18 cellular contexts compared by ENCODE assay signal in the genomic region with DNA sequence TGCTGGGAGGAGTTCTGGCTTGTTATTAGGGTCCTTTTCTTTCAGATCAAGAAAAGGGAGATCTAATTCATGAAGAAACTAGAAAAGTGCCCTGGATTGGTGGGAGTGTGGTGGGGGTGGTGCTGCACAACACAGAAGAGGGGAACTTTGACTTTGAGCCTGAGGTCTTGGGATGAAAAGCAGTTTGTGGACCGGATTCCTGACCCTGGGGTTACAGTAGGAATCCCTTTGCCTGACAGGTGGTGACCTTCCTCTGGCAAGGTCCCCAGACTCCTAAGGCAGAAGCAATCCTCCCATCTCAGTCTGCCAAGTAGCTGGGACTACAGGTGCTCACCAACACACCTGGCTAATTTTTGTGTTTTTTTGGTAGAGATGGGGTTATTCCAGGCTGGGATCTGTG. TPM values are rescaled to one million over a fixed set of nuclear protein-coding genes. Genes with fewer than 3 reads are reported as not detected.
A peak's percentile ranks its signal among the peaks of the same experiment; 100 is the strongest.
DNase-seq lines count a peak whose midpoint lies in the region; ATAC-seq and TF ChIP-seq lines count a peak whose summit lies in the region.
"Had no signal": no experiment of that assay in that cellular context is flagged by ENCODE, and none has a peak within 500 bp of the region (broad histone marks: within the 10 kb centered on the region; RNA-seq: fewer than 3 reads in every experiment).

No MANE protein-coding gene starts in this region.

- no peak overlapping the region for H2BK15ac ChIP-seq in mesenchymal stem cell (ENCODE audit: low read depth, poor library complexity, severe bottlenecking)

- H2BK5ac ChIP-seq in mesenchymal stem cell (ENCODE audit: low read depth, low read length, poor library complexity, severe bottlenecking): no peak overlapping the region

- H3K4me3 ChIP-seq in BLaER1 treated with 17β-estradiol and CSF1 and Interleukin-3, amounts not matched to agents 10 nM and 100 nM: no peak overlapping the region
- H3K4me3 ChIP-seq in mesenchymal stem cell (ENCODE audit: insufficient read depth in 1 of 2, low read depth in 1 of 2, low read length in 2 of 2): no peak overlapping the region
- H3K4me3 ChIP-seq: GM23338, MG63 had no signal

- H3K4ac ChIP-seq in mesenchymal stem cell (ENCODE audit: low read depth in 1 of 2, low read length in 2 of 2): no peak overlapping the region

- no peak overlapping the region for H3K14ac ChIP-seq in mesenchymal stem cell (ENCODE audit: low read length in 2 of 2)

- no peaks in the 10 kb centered on the region for H3K27me3 Mint-ChIP-seq in activated CD4-positive, alpha-beta T cell treated with anti-CD3 and anti-CD28 coated beads, Interleukin-2, amount 10 ng/mL, durations not matched to agents 24 days and 14 days
- no peaks in the 10 kb centered on the region for H3K27me3 Mint-ChIP-seq in activated CD8-positive, alpha-beta T cell treated with anti-CD3 and anti-CD28 coated beads for 36 hours

- H3K79me1 ChIP-seq in mesenchymal stem cell (replicated peaks; ENCODE audit: low read length, poor library complexity, severe bottlenecking): no peaks in the 10 kb centered on the region

- WGBS in mesenchymal stem cell: 20% methylated on average over 1 of the region's 1 CpG

- POLR2A ChIA-PET in activated CD8-positive, alpha-beta T cell treated with anti-CD3 and anti-CD28 coated beads for 36 hours (lab: Charles Lee): interaction anchor here (0.8 to 12.9 kb wide), 8 partner anchors 8 to 47 kb away, joined by 4 to 162 read pairs (median 10); a partner anchor contains a TSS

- peak overlapping the region; percentile 97 for H2AK5ac ChIP-seq in mesenchymal stem cell (ENCODE audit: low read length, severe bottlenecking)

- H2AFZ ChIP-seq in mesenchymal stem cell (ENCODE audit: low read depth, low read length): no peak overlapping the region
- H2AFZ ChIP-seq: GM23338 had no signal

- peaks cover 10% of the 10 kb centered on the region for H3K36me3 Mint-ChIP-seq in activated CD4-positive, alpha-beta T cell treated with anti-CD3 and anti-CD28 coated beads, Interleukin-2, amount 10 ng/mL, durations not matched to agents 24 days and 14 days (ENCODE audit: low read depth)
- H3K36me3 Mint-ChIP-seq in activated CD8-positive, alpha-beta T cell treated with anti-CD3 and anti-CD28 coated beads for 36 hours (ENCODE audit: low read depth): peaks cover 38% of the 10 kb centered on the region
- H3K36me3 Mint-ChIP-seq: CD4-positive, alpha-beta memory T cell had no signal

- ATAC-seq in activated CD8-positive, alpha-beta T cell treated with anti-CD3 and anti-CD28 coated beads for 36 hours: no peak
- no peak for ATAC-seq in GM21360 (IDR thresholded peaks at IDR 0.05; ENCODE audit: unreplicated experiment)
- ATAC-seq: GM23338, PC-3 had no signal

- TF ChIP-seq CTCF in activated CD8-positive, alpha-beta T cell treated with anti-CD3 and anti-CD28 coated beads for 36 hours (IDR thresholded peaks at IDR 0.05): no peak

- no peak for DNase-seq in activated CD4-positive, alpha-beta T cell treated with anti-CD3 and anti-CD28 coated beads, Interleukin-2, amount 10 ng/mL, durations not matched to agents 24 days and 14 days
- no peak for DNase-seq in activated CD4-positive, alpha-beta T cell treated with anti-CD3 and anti-CD28 coated beads for 4 hours
- DNase-seq in activated CD8-positive, alpha-beta T cell treated with anti-CD3 and anti-CD28 coated beads for 36 hours: no peak
- no peak for DNase-seq in mesenchymal stem cell
- DNase-seq in superior temporal gyrus (ENCODE audit: extremely low spot score): no peak
- no peak for DNase-seq in GM03348 (ENCODE audit: low spot score)
- DNase-seq: CD4-positive, alpha-beta memory T cell; DND-41; HFFc6; MG63; NCI-H1092 treated with DMSO at 0.1 percent for 48 hours; NCI-H1694 treated with DMSO at 0.1 percent for 48 hours; NCI-H446 treated with DMSO at 0.1 percent for 48 hours; NCI-H748 treated with DMSO at 0.1 percent for 48 hours; PC-3 had no signal

- peak overlapping the region; percentile 54 to 91 (median 76) for H3K4me2 ChIP-seq in BLaER1 treated with 17β-estradiol and CSF1 and Interleukin-3, amounts not matched to agents 10 nM and 100 nM
- no peak overlapping the region for H3K4me2 ChIP-seq in mesenchymal stem cell (ENCODE audit: low read length, poor library complexity, severe bottlenecking)
- H3K4me2 ChIP-seq: GM23338 had no signal

- no peak overlapping the region for H3K23ac ChIP-seq in mesenchymal stem cell (ENCODE audit: low read length in 2 of 2)

- CTCF ChIA-PET in activated CD8-positive, alpha-beta T cell treated with anti-CD3 and anti-CD28 coated beads for 36 hours (lab: Charles Lee): interaction anchor here (2.3 kb wide), 1 partner anchor 67 kb away, joined by 5 read pairs; no protein-coding TSS in a partner anchor

- peak overlapping the region; percentile 72 for H3K4me3 Mint-ChIP-seq in activated CD4-positive, alpha-beta T cell treated with anti-CD3 and anti-CD28 coated beads, Interleukin-2, amount 10 ng/mL, durations not matched to agents 24 days and 14 days
- H3K4me3 Mint-ChIP-seq in activated CD8-positive, alpha-beta T cell treated with anti-CD3 and anti-CD28 coated beads for 36 hours: peak overlapping the region; percentile 77
- H3K4me3 Mint-ChIP-seq: GM23338, HFFc6 had no signal

- peaks cover 55 to 98% (median 88%) of the 10 kb centered on the region in 10 experiments for H3K4me1 ChIP-seq in BLaER1 treated with 17β-estradiol and CSF1 and Interleukin-3, amounts not matched to agents 10 nM and 100 nM
- peaks cover 8% of the 10 kb centered on the region for H3K4me1 ChIP-seq in mesenchymal stem cell (ENCODE audit: control insufficient read depth, insufficient read depth, low read depth, low read length)

- peaks cover 7% of the 10 kb centered on the region for H3K9me3 Mint-ChIP-seq in activated CD4-positive, alpha-beta T cell treated with anti-CD3 and anti-CD28 coated beads, Interleukin-2, amount 10 ng/mL, durations not matched to agents 24 days and 14 days
- H3K9me3 Mint-ChIP-seq in activated CD8-positive, alpha-beta T cell treated with anti-CD3 and anti-CD28 coated beads for 36 hours: peaks cover 5% of the 10 kb centered on the region
- H3K9me3 Mint-ChIP-seq: CD4-positive, alpha-beta memory T cell; GM23338; HFFc6 had no signal

- no peak overlapping the region for H2BK120ac ChIP-seq in mesenchymal stem cell (ENCODE audit: low read depth, low read length)

- peak overlapping the region in 6 of 11 experiments; percentile 4 to 67 (median 39); a peak in 6 of 22 replicates for H3K27ac ChIP-seq in BLaER1 treated with 17β-estradiol and CSF1 and Interleukin-3, amounts not matched to agents 10 nM and 100 nM
- no peak overlapping the region for H3K27ac ChIP-seq in mesenchymal stem cell (ENCODE audit: low read length, poor library complexity, severe bottlenecking)

- H4K8ac ChIP-seq in mesenchymal stem cell (ENCODE audit: low read length): no peak overlapping the region

- H2BK12ac ChIP-seq in mesenchymal stem cell (ENCODE audit: low read length in 2 of 2): peak overlapping the region in 1 of 2 experiments; percentile 71

- no peaks in the 10 kb centered on the region for H3K36me3 ChIP-seq in BLaER1 treated with 17β-estradiol and CSF1 and Interleukin-3, amounts not matched to agents 10 nM and 100 nM
- no peaks in the 10 kb centered on the region for H3K36me3 ChIP-seq in mesenchymal stem cell (ENCODE audit: control insufficient read depth in 1 of 2, insufficient read depth in 2 of 2, low read depth in 1 of 2, low read length in 2 of 2)
- H3K36me3 ChIP-seq: MG63 had no signal

- peak overlapping the region; percentile 22 for H4K91ac ChIP-seq in mesenchymal stem cell (ENCODE audit: low read length)

- H3K27me3 ChIP-seq in BLaER1 treated with 17β-estradiol and CSF1 and Interleukin-3, amounts not matched to agents 10 nM and 100 nM: no peaks in the 10 kb centered on the region
- H3K27me3 ChIP-seq in mesenchymal stem cell (ENCODE audit: control insufficient read depth in 1 of 2, insufficient read depth in 1 of 2, low read length in 2 of 2): no peaks in the 10 kb centered on the region
- H3K27me3 ChIP-seq: MG63 had no signal

- H3K4me1 Mint-ChIP-seq in activated CD4-positive, alpha-beta T cell treated with anti-CD3 and anti-CD28 coated beads, Interleukin-2, amount 10 ng/mL, durations not matched to agents 24 days and 14 days: peaks cover 65% of the 10 kb centered on the region
- H3K4me1 Mint-ChIP-seq in activated CD8-positive, alpha-beta T cell treated with anti-CD3 and anti-CD28 coated beads for 36 hours (ENCODE audit: low read depth): peaks cover 81% of the 10 kb centered on the region

- H3K27ac Mint-ChIP-seq in activated CD4-positive, alpha-beta T cell treated with anti-CD3 and anti-CD28 coated beads, Interleukin-2, amount 10 ng/mL, durations not matched to agents 24 days and 14 days: peak overlapping the region; percentile 94
- H3K27ac Mint-ChIP-seq in activated CD8-positive, alpha-beta T cell treated with anti-CD3 and anti-CD28 coated beads for 36 hours: peak overlapping the region; percentile 94
- H3K27ac Mint-ChIP-seq: GM23338, HFFc6 had no signal

- H3K18ac ChIP-seq in mesenchymal stem cell (ENCODE audit: low read depth in 1 of 2, low read length in 2 of 2): peak overlapping the region in 1 of 2 experiments; percentile 57

- H4K20me1 ChIP-seq in BLaER1 treated with 17β-estradiol and CSF1 and Interleukin-3, amounts not matched to agents 10 nM and 100 nM: no peaks in the 10 kb centered on the region

- peaks cover 0 to 7% (median 5%) of the 10 kb centered on the region in 11 experiments; a peak in 8 of 22 replicates for H3K9me3 ChIP-seq in BLaER1 treated with 17β-estradiol and CSF1 and Interleukin-3, amounts not matched to agents 10 nM and 100 nM (replicated peaks in 1 of 11)
- H3K9me3 ChIP-seq in mesenchymal stem cell (ENCODE audit: control insufficient read depth, low read length): no peaks in the 10 kb centered on the region
- H3K9me3 ChIP-seq: MG63 had no signal

- intact Hi-C loops in activated CD4-positive, alpha-beta T cell treated with anti-CD3 and anti-CD28 coated beads, Interleukin-2, amount 10 ng/mL, durations not matched to agents 24 days and 14 days (cut with micrococcal nuclease): no loop called here
- intact Hi-C loops in activated CD8-positive, alpha-beta T cell treated with anti-CD3 and anti-CD28 coated beads for 36 hours (cut with micrococcal nuclease): loop anchor here (5.0 kb wide), 1 partner anchor 47 kb away; a partner anchor contains a TSS

- H3K9ac ChIP-seq in BLaER1 treated with 17β-estradiol and CSF1 and Interleukin-3, amounts not matched to agents 10 nM and 100 nM: peak overlapping the region in 2 of 11 experiments; percentile 13 to 20; a peak in 2 of 22 replicates
- H3K9ac ChIP-seq in mesenchymal stem cell (ENCODE audit: low read length): no peak overlapping the region

RNA-seq across cellular contexts. Expression of a gene that starts 45.3 kb away (rescaled TPM):
- total RNA-seq in activated CD4-positive, alpha-beta T cell treated with anti-CD3 and anti-CD28 coated beads, Interleukin-2, amount 10 ng/mL, durations not matched to agents 24 days and 14 days: 512 and 516 TPM in 2 replicates
- 100 to 1,000 TPM; 375 to 386 TPM for total RNA-seq in activated CD8-positive, alpha-beta T cell treated with anti-CD3 and anti-CD28 coated beads for 36 hours
- polyA plus RNA-seq in mesenchymal stem cell (2013, experiment 1 of 2): 220 TPM
- 207 TPM for polyA plus RNA-seq in mesenchymal stem cell (2013, experiment 2 of 2)

RNA-seq across cellular contexts. Expression of a gene that starts 47.1 kb away (rescaled TPM):
- 239 and 260 TPM in 2 replicates for total RNA-seq in activated CD4-positive, alpha-beta T cell treated with anti-CD3 and anti-CD28 coated beads, Interleukin-2, amount 10 ng/mL, durations not matched to agents 24 days and 14 days
- 100 to 1,000 TPM; 135 TPM for total RNA-seq in activated CD8-positive, alpha-beta T cell treated with anti-CD3 and anti-CD28 coated beads for 36 hours
- polyA plus RNA-seq in mesenchymal stem cell (2013, experiment 1 of 2): 120 TPM
- 118 TPM for polyA plus RNA-seq in mesenchymal stem cell (2013, experiment 2 of 2)
